In the genomic region with DNA sequence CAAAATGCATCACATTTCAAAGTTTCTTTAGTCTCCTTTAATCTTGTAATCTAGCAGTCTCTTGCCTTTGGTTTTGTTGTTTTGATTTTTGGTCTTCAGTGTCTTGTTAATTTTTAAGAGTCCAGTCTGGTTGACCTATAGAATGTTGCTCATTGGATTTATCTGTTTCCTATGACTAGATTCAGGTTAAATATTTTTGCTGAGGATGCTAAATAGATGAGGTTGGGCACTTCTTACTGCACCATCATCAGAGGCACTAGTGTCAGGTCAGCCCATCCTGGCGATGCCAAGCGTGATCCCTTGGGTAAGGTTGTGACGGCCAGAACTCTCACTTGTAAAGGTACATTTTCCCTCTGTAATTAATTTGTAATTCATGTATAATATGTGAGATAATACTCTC, we compare ENCODE assay signal across 38 cellular contexts.
"Had no signal": no experiment of that assay in that cellular context is flagged by ENCODE, and none has a peak within 500 bp of the region (broad histone marks: within the 10 kb centered on the region; RNA-seq: fewer than 3 reads in every experiment).

No MANE protein-coding gene starts in this region.

- H3K27me3 Mint-ChIP-seq: activated CD4-positive, alpha-beta memory T cell treated with anti-CD3 and anti-CD28 coated beads for 36 hours; activated CD8-positive, alpha-beta T cell treated with anti-CD3 and anti-CD28 coated beads for 36 hours; activated naive CD8-positive, alpha-beta T cell treated with anti-CD3 and anti-CD28 coated beads for 36 hours had no signal

- ATAC-seq: activated CD8-positive, alpha-beta T cell treated with anti-CD3 and anti-CD28 coated beads for 36 hours; activated naive CD4-positive, alpha-beta T cell treated with anti-CD3 and anti-CD28 coated beads, Interleukin-2, amount 50 U/mL, for 72 hours; activated T-cell treated with anti-CD3 and anti-CD28 coated beads, Interleukin-2, amount 50 U/mL, for 4 hours; activated T-cell treated with anti-CD3 and anti-CD28 coated beads, Interleukin-2, amount 50 U/mL, for 72 hours; activated T-helper 17 cell treated with anti-CD3 and anti-CD28 coated beads, Interleukin-2, amount 50 U/mL, for 72 hours; body of pancreas had no signal

- H3K27me3 ChIP-seq: adrenal gland, body of pancreas, brain microvascular endothelial cell, breast epithelium had no signal

- H3K9me3 Mint-ChIP-seq: activated B cell treated with CpG ODN at 0.5 μM for 24 hours; activated CD4-positive, alpha-beta memory T cell treated with anti-CD3 and anti-CD28 coated beads for 36 hours; activated CD4-positive, alpha-beta T cell treated with anti-CD3 and anti-CD28 coated beads, Interleukin-2, amount 10 ng/mL, durations not matched to agents 24 days and 14 days; activated CD8-positive, alpha-beta T cell treated with anti-CD3 and anti-CD28 coated beads for 36 hours; activated naive CD4-positive, alpha-beta T cell treated with anti-CD3 and anti-CD28 coated beads for 36 hours; activated naive CD4-positive, alpha-beta T cell treated with anti-CD3 and anti-CD28 coated beads, Interleukin-2, amount 50 U/mL, for 72 hours; activated naive CD8-positive, alpha-beta T cell treated with anti-CD3 and anti-CD28 coated beads for 36 hours; activated T-cell treated with anti-CD3 and anti-CD28 coated beads, Interleukin-2, amount 50 U/mL, for 4 hours; activated T-cell treated with anti-CD3 and anti-CD28 coated beads, Interleukin-2, amount 50 U/mL, for 72 hours; activated T-helper 1 cell treated with anti-CD3 and anti-CD28 coated beads, Interleukin-12 subunit alpha, Interleukin-12 subunit beta, Interleukin-2, Interleukin-4 antibody, amounts not matched to agents 30 ng/mL and 10 ng/mL and 1 ng/mL, durations not matched to agents 14 hours and 24 hours and 36 hours; activated T-helper 17 cell treated with anti-CD3 and anti-CD28 coated beads, Interleukin-2, amount 50 U/mL, for 72 hours; T-helper 1 cell treated with Interleukin-12 subunit alpha and Interleukin-12 subunit beta and Interleukin-4 antibody, amounts not matched to agents 30 μg/mL and 1 μg/mL, for 36 hours; T-helper 2 cell treated with Interferon-gamma antibody and Interleukin-4, amounts not matched to agents 5 μg/mL and 100 μg/mL, for 36 hours had no signal

- FAIRE-seq: astrocyte, TTC549 had no signal

- H3K36me3 ChIP-seq: adrenal gland, brain microvascular endothelial cell, breast epithelium had no signal

- H3K4me3 ChIP-seq: adrenal gland, body of pancreas, breast epithelium had no signal

- H3K27ac Mint-ChIP-seq: activated B cell treated with CpG ODN at 0.5 μM for 24 hours; activated CD4-positive, alpha-beta memory T cell treated with anti-CD3 and anti-CD28 coated beads for 36 hours; activated CD4-positive, alpha-beta T cell treated with anti-CD3 and anti-CD28 coated beads, Interleukin-2, amount 10 ng/mL, durations not matched to agents 24 days and 14 days; activated CD8-positive, alpha-beta T cell treated with anti-CD3 and anti-CD28 coated beads for 36 hours; activated naive CD4-positive, alpha-beta T cell treated with anti-CD3 and anti-CD28 coated beads for 36 hours; activated naive CD4-positive, alpha-beta T cell treated with anti-CD3 and anti-CD28 coated beads, Interleukin-2, amount 50 U/mL, for 72 hours; activated naive CD8-positive, alpha-beta T cell treated with anti-CD3 and anti-CD28 coated beads for 36 hours; activated T-cell treated with anti-CD3 and anti-CD28 coated beads, Interleukin-2, amount 50 U/mL, for 72 hours; activated T-helper 1 cell treated with anti-CD3 and anti-CD28 coated beads, Interleukin-12 subunit alpha, Interleukin-12 subunit beta, Interleukin-2, Interleukin-4 antibody, amounts not matched to agents 30 ng/mL and 10 ng/mL and 1 ng/mL, durations not matched to agents 14 hours and 24 hours and 36 hours; activated T-helper 17 cell treated with anti-CD3 and anti-CD28 coated beads, Interleukin-2, amount 50 U/mL, for 72 hours; T-helper 1 cell treated with Interleukin-12 subunit alpha and Interleukin-12 subunit beta and Interleukin-4 antibody, amounts not matched to agents 30 μg/mL and 1 μg/mL, for 36 hours; T-helper 2 cell treated with Interferon-gamma antibody and Interleukin-4, amounts not matched to agents 5 μg/mL and 100 μg/mL, for 36 hours had no signal

- DNase-seq: activated B cell treated with CpG ODN at 0.5 μM for 24 hours; activated CD4-positive, alpha-beta memory T cell treated with anti-CD3 and anti-CD28 coated beads for 36 hours; activated CD4-positive, alpha-beta T cell treated with anti-CD3 and anti-CD28 coated beads for 4 hours; activated CD4-positive, alpha-beta T cell treated with anti-CD3 and anti-CD28 coated beads, Interleukin-2, amount 10 ng/mL, durations not matched to agents 24 days and 14 days; activated CD4-positive, alpha-beta T cell treated with anti-CD3 and anti-CD28 coated beads, Interleukin-2, amount 50 U/mL, for 1 hour; activated CD4-positive, alpha-beta T cell treated with anti-CD3 and anti-CD28 coated beads, Interleukin-2, amount 50 U/mL, for 4 hours; activated CD4-positive, CD25-positive, alpha-beta regulatory T cell treated with anti-CD3 and anti-CD28 coated beads, Interleukin-2, amount 50 U/mL, for 72 hours; activated CD8-positive, alpha-beta memory T cell treated with anti-CD3 and anti-CD28 coated beads, Interleukin-2, amount 50 U/mL, for 4 hours; activated CD8-positive, alpha-beta T cell treated with anti-CD3 and anti-CD28 coated beads for 36 hours; activated effector memory CD4-positive, alpha-beta T cell treated with anti-CD3 and anti-CD28 coated beads, Interleukin-2, amount 50 U/mL, for 16 hours; activated gamma-delta T cell treated with Interleukin-2 at 50 U/mL for 16 hours; activated naive CD4-positive, alpha-beta T cell; activated naive CD4-positive, alpha-beta T cell treated with anti-CD3 and anti-CD28 coated beads for 36 hours; activated naive CD4-positive, alpha-beta T cell treated with anti-CD3 and anti-CD28 coated beads, Interleukin-2, amount 50 U/mL, for 16 hours; activated naive CD8-positive, alpha-beta T cell treated with anti-CD3 and anti-CD28 coated beads for 36 hours; activated T-cell treated with anti-CD3 and anti-CD28 coated beads for 4 hours; activated T-cell treated with anti-CD3 and anti-CD28 coated beads, Interleukin-2, amount 50 U/mL, for 1 hour; activated T-cell treated with anti-CD3 and anti-CD28 coated beads, Interleukin-2, amount 50 U/mL, for 4 hours; activated T-cell treated with anti-CD3 and anti-CD28 coated beads, Interleukin-2, amount 50 U/mL, for 72 hours; adrenal gland; amniotic stem cell; aorta; body of pancreas; brain microvascular endothelial cell; central memory CD4-positive, alpha-beta T cell; cerebellar nuclear complex; T-helper 1 cell; T-helper 2 cell; T-helper 9 cell had no signal

- H3K4me3 Mint-ChIP-seq: activated B cell treated with CpG ODN at 0.5 μM for 24 hours; activated CD4-positive, alpha-beta memory T cell treated with anti-CD3 and anti-CD28 coated beads for 36 hours; activated CD4-positive, alpha-beta T cell treated with anti-CD3 and anti-CD28 coated beads, Interleukin-2, amount 10 ng/mL, durations not matched to agents 24 days and 14 days; activated CD8-positive, alpha-beta T cell treated with anti-CD3 and anti-CD28 coated beads for 36 hours; activated naive CD4-positive, alpha-beta T cell treated with anti-CD3 and anti-CD28 coated beads for 36 hours; activated naive CD8-positive, alpha-beta T cell treated with anti-CD3 and anti-CD28 coated beads for 36 hours; activated T-cell treated with anti-CD3 and anti-CD28 coated beads, Interleukin-2, amount 50 U/mL, for 4 hours; activated T-cell treated with anti-CD3 and anti-CD28 coated beads, Interleukin-2, amount 50 U/mL, for 72 hours; activated T-helper 1 cell treated with anti-CD3 and anti-CD28 coated beads, Interleukin-12 subunit alpha, Interleukin-12 subunit beta, Interleukin-2, Interleukin-4 antibody, amounts not matched to agents 30 ng/mL and 10 ng/mL and 1 ng/mL, durations not matched to agents 14 hours and 24 hours and 36 hours; activated T-helper 17 cell treated with anti-CD3 and anti-CD28 coated beads, Interleukin-2, amount 50 U/mL, for 72 hours; T-helper 1 cell treated with Interleukin-12 subunit alpha and Interleukin-12 subunit beta and Interleukin-4 antibody, amounts not matched to agents 30 μg/mL and 1 μg/mL, for 36 hours; T-helper 2 cell treated with Interferon-gamma antibody and Interleukin-4, amounts not matched to agents 5 μg/mL and 100 μg/mL, for 36 hours had no signal

- H3K27ac ChIP-seq: adrenal gland, body of pancreas, brain microvascular endothelial cell, breast epithelium, VCaP had no signal

- H3K9me3 ChIP-seq: adrenal gland, body of pancreas, breast epithelium had no signal
